ENCODE assay signal across 16 cellular contexts in genomic region chr13:51638497-51638871, GRCh38. TPM values are rescaled to one million over a fixed set of nuclear protein-coding genes. Genes with fewer than 3 reads are reported as not detected.
DNase-seq lines count a peak whose midpoint lies in the region; ATAC-seq and TF ChIP-seq lines count a peak whose summit lies in the region.
"Had no signal": no experiment of that assay in that cellular context is flagged by ENCODE, and none has a peak within 500 bp of the region (broad histone marks: within the 10 kb centered on the region; RNA-seq: fewer than 3 reads in every experiment).

No MANE protein-coding gene starts in this region.

- no peak for TF ChIP-seq EP300 in SK-N-SH (IDR thresholded peaks at IDR 0.05; ENCODE audit: borderline replicate concordance in 1 of 2, low read depth in 1 of 2, low read length in 1 of 2)

- no peak overlapping the region for H3K27ac Mint-ChIP-seq in naive thymus-derived CD8-positive, alpha-beta T cell

- TF ChIP-seq RAD21 in SK-N-SH (IDR thresholded peaks at IDR 0.05; ENCODE audit: low read length), result no peak

- DNase-seq in SK-N-SH (no peak), amniotic epithelial cell (ENCODE audit: low read depth) (peak; percentile 33), smooth muscle cell (lab: John Stamatoyannopoulos, UW; ENCODE audit: unreplicated experiment) (no peak)
- no peak for DNase-seq in naive thymus-derived CD8-positive, alpha-beta T cell
- DNase-seq: activated gamma-delta T cell treated with Interleukin-2 at 50 U/mL for 16 hours; hypothalamus; NCI-H1105; NCI-H446 treated with DMSO at 0.1 percent for 48 hours; ovary; stimulated activated CD4-positive, alpha-beta T cell treated with anti-CD3 and anti-CD28 coated beads, Interleukin-15, amount 100 ng/mL, for 24 hours had no signal

- H4K20me1 ChIP-seq in SK-N-SH (ENCODE audit: insufficient read depth) (peaks cover 6% of the 10 kb centered on the region; the same call in 1 of the 2 replicates), smooth muscle cell (ENCODE audit: low read depth) (peaks cover 1% of the 10 kb centered on the region)

- no peak for TF ChIP-seq CTCF in SK-N-SH (IDR thresholded peaks at IDR 0.05)
- no peak for TF ChIP-seq CTCF in smooth muscle cell (IDR thresholded peaks at IDR 0.05; ENCODE audit: borderline replicate concordance, insufficient read depth, poor library complexity, severe bottlenecking)

- no peak overlapping the region for H2AFZ ChIP-seq in SK-N-SH (ENCODE audit: low read depth)
- H2AFZ ChIP-seq in smooth muscle cell (ENCODE audit: low read depth), result no peak overlapping the region

- H3F3A ChIP-seq in SK-N-SH (replicated peaks; ENCODE audit: insufficient read depth) (peaks cover 17% of the 10 kb centered on the region), smooth muscle cell (ENCODE audit: low read depth) (peaks cover 1% of the 10 kb centered on the region)

- H3K27me3 Mint-ChIP-seq in naive thymus-derived CD8-positive, alpha-beta T cell, result no peaks in the 10 kb centered on the region

- no peaks in the 10 kb centered on the region for H3K9me2 ChIP-seq in SK-N-SH

- H3K4me2 ChIP-seq in SK-N-SH (peak overlapping the region; percentile 21; the same call in 1 of the 2 replicates), smooth muscle cell (peak overlapping the region; percentile 73)

- H3K36me3 Mint-ChIP-seq in naive thymus-derived CD8-positive, alpha-beta T cell, result peaks cover 0 to 6% (median 0%) of the 10 kb centered on the region in 3 donors

- H3K4me3 Mint-ChIP-seq in naive thymus-derived CD8-positive, alpha-beta T cell, result no peak overlapping the region

- H3K79me2 ChIP-seq in SK-N-SH (ENCODE audit: insufficient read depth) (peaks cover 86% of the 10 kb centered on the region), smooth muscle cell (ENCODE audit: low read depth) (peaks cover 31% of the 10 kb centered on the region)

- POLR2A ChIA-PET in SK-N-SH (lab: Yijun Ruan, JAX), result no interaction called here
- POLR2A ChIA-PET in naive thymus-derived CD8-positive, alpha-beta T cell (lab: Charles Lee), result no interaction called here

- H3K9me3 ChIP-seq in SK-N-SH, result no peaks in the 10 kb centered on the region
- no peaks in the 10 kb centered on the region for H3K9me3 ChIP-seq in iPS-18a (ENCODE audit: control insufficient read depth, low read depth, low read length)
- H3K9me3 ChIP-seq in smooth muscle cell (replicated peaks; ENCODE audit: low read depth), result no peaks in the 10 kb centered on the region
- H3K9me3 ChIP-seq: ovary had no signal

- 47% methylated on average over 5 of the region's 5 CpGs for WGBS in SK-N-SH (ENCODE audit: low lambda C conversion rate)
- 24% methylated on average over 5 of the region's 5 CpGs for WGBS in smooth muscle cell (ENCODE audit: low lambda C conversion rate)

- no peak overlapping the region; a peak in 1 of 4 replicates for H3K27ac ChIP-seq in SK-N-SH (ENCODE audit: low read depth in 2 of 2, low read length in 1 of 2)
- H3K27ac ChIP-seq in iPS-18a (ENCODE audit: low read length), result no peak overlapping the region
- peak overlapping the region; percentile 67 for H3K27ac ChIP-seq in smooth muscle cell (ENCODE audit: low read depth)
- H3K27ac ChIP-seq: cardiac muscle cell, ovary had no signal

- H3K4me1 ChIP-seq in SK-N-SH (ENCODE audit: control insufficient read depth in 1 of 2, insufficient read depth in 2 of 2, low read depth in 1 of 2, low read length in 1 of 2), result peaks cover 21 to 55% of the 10 kb centered on the region in 2 experiments
- peaks cover 49% of the 10 kb centered on the region for H3K4me1 ChIP-seq in iPS-18a (ENCODE audit: control insufficient read depth, low read depth, low read length)
- peaks cover 33% of the 10 kb centered on the region for H3K4me1 ChIP-seq in smooth muscle cell (ENCODE audit: low read depth)

- H3K27me3 ChIP-seq in SK-N-SH (ENCODE audit: insufficient read depth), result no peaks in the 10 kb centered on the region
- H3K27me3 ChIP-seq in iPS-18a (ENCODE audit: control insufficient read depth, insufficient read depth, low read length), result no peaks in the 10 kb centered on the region
- H3K27me3 ChIP-seq in smooth muscle cell (ENCODE audit: low read depth), result no peaks in the 10 kb centered on the region
- H3K27me3 ChIP-seq: cardiac muscle cell, ovary had no signal

- CTCF ChIA-PET in SK-N-SH (lab: Yijun Ruan, JAX), result interaction anchor here (1.1 to 1.2 kb wide), 2 partner anchors 19 to 159 kb away, joined by 3 read pairs; no protein-coding TSS in a partner anchor

- H3K9ac ChIP-seq in SK-N-SH, result no peak overlapping the region
- H3K9ac ChIP-seq in iPS-18a (ENCODE audit: low read length), result no peak overlapping the region
- peak overlapping the region; percentile 21 for H3K9ac ChIP-seq in smooth muscle cell (ENCODE audit: low read depth)

- H3K4me1 Mint-ChIP-seq in naive thymus-derived CD8-positive, alpha-beta T cell, result peaks cover 15 to 50% (median 42%) of the 10 kb centered on the region in 4 donors

- H3K36me3 ChIP-seq in SK-N-SH (replicated peaks in 1 of 2; ENCODE audit: control insufficient read depth in 1 of 2, insufficient read depth in 2 of 2, low read length in 1 of 2), result no peaks in the 10 kb centered on the region
- H3K36me3 ChIP-seq in iPS-18a (ENCODE audit: control insufficient read depth, low read depth, low read length), result no peaks in the 10 kb centered on the region
- no peaks in the 10 kb centered on the region for H3K36me3 ChIP-seq in smooth muscle cell (ENCODE audit: low read depth)
- H3K36me3 ChIP-seq: cardiac muscle cell, ovary had no signal

- H3K4me3 ChIP-seq in SK-N-SH (ENCODE audit: low read depth in 2 of 2, low read length in 1 of 2) (no peak overlapping the region), iPS-18a (ENCODE audit: low read length) (peak overlapping the region; percentile 11), smooth muscle cell (no peak overlapping the region)
- H3K4me3 ChIP-seq: cardiac muscle cell, lung, ovary had no signal

- ATAC-seq in SK-N-SH treated with all-trans-retinoic acid at 6 μM for 48 hours, result no peak
- ATAC-seq in HG03457 (IDR thresholded peaks at IDR 0.05; ENCODE audit: unreplicated experiment), result no peak
- no peak for ATAC-seq in naive thymus-derived CD8-positive, alpha-beta T cell
- no peak for ATAC-seq in activated CD4-positive, CD25-positive, alpha-beta regulatory T cell treated with anti-CD3 and anti-CD28 coated beads, Interleukin-2, amount 50 U/mL, for 24 hours

- no peaks in the 10 kb centered on the region for H3K9me3 Mint-ChIP-seq in naive thymus-derived CD8-positive, alpha-beta T cell

TF ChIP-seq in SK-N-SH, 30 proteins besides CTCF, POLR2A, EP300 and RAD21:
- TF ChIP-seq GATA2 (CRISPR knock-in tag; IDR thresholded peaks at IDR 0.05) (no peak), FOSL2 (IDR thresholded peaks at IDR 0.05; ENCODE audit: borderline replicate concordance, low read depth) (peak; percentile 13; the same call in 1 of the 2 replicates), CHD2 (IDR thresholded peaks at IDR 0.05; ENCODE audit: low read length, partially characterized antibody) (no peak), RFX5 (IDR thresholded peaks at IDR 0.05; ENCODE audit: low read length) (no peak), YY1 (IDR thresholded peaks at IDR 0.05; ENCODE audit: low read depth) (no peak)

TF ChIP-seq in SK-N-SH treated with all-trans-retinoic acid at 6 μM for 48 hours, 23 proteins besides CTCF, POLR2A, EP300 and RAD21:
- TF ChIP-seq ARNTL (CRISPR knock-in tag; IDR thresholded peaks at IDR 0.05; ENCODE audit: borderline replicate concordance, low read depth), result no peak
- TF ChIP-seq, protein P1, sequence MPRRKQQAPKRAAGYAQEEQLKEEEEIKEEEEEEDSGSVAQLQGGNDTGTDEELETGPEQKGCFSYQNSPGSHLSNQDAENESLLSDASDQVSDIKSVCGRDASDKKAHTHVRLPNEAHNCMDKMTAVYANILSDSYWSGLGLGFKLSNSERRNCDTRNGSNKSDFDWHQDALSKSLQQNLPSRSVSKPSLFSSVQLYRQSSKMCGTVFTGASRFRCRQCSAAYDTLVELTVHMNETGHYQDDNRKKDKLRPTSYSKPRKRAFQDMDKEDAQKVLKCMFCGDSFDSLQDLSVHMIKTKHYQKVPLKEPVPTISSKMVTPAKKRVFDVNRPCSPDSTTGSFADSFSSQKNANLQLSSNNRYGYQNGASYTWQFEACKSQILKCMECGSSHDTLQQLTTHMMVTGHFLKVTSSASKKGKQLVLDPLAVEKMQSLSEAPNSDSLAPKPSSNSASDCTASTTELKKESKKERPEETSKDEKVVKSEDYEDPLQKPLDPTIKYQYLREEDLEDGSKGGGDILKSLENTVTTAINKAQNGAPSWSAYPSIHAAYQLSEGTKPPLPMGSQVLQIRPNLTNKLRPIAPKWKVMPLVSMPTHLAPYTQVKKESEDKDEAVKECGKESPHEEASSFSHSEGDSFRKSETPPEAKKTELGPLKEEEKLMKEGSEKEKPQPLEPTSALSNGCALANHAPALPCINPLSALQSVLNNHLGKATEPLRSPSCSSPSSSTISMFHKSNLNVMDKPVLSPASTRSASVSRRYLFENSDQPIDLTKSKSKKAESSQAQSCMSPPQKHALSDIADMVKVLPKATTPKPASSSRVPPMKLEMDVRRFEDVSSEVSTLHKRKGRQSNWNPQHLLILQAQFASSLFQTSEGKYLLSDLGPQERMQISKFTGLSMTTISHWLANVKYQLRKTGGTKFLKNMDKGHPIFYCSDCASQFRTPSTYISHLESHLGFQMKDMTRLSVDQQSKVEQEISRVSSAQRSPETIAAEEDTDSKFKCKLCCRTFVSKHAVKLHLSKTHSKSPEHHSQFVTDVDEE (CRISPR knock-in tag; IDR thresholded peaks at IDR 0.05), result no peak
- no peak for TF ChIP-seq BACH2 (CRISPR knock-in tag; IDR thresholded peaks at IDR 0.05; ENCODE audit: borderline replicate concordance)

RNA-seq across cellular contexts. Expression of gene WDFY2, which starts 54.2 kb away (rescaled TPM):
- polyA plus RNA-seq in SK-N-SH (2012; rRNA removed) (4.1 and 5.4 TPM in 2 replicates), smooth muscle cell (6.6 and 9.8 TPM in 2 replicates)
- polyA plus RNA-seq in SK-N-SH (2012; cell fraction: cytosol; rRNA removed), result 2.6 and 2.9 TPM in 2 replicates
- 15.1 and 20.4 TPM in 2 replicates for polyA plus RNA-seq in SK-N-SH (2012; cell fraction: nucleus; rRNA removed)
- 9.3 and 13.7 TPM in 2 replicates for total RNA-seq in smooth muscle cell
- total RNA-seq in naive thymus-derived CD8-positive, alpha-beta T cell, result 10 to 100 TPM; 23.5 to 24.8 TPM
- polyA plus RNA-seq in naive thymus-derived CD8-positive, alpha-beta T cell, result 1 to 10 TPM; 3.8 to 4.4 (median 4.0) TPM
